ENCODE assay signal across 22 cellular contexts in genomic region chr17:78670850-78671291, GRCh38.
DNase-seq lines count a peak whose midpoint lies in the region; ATAC-seq and TF ChIP-seq lines count a peak whose summit lies in the region.
"Had no signal": no experiment of that assay in that cellular context is flagged by ENCODE, and none has a peak within 500 bp of the region (broad histone marks: within the 10 kb centered on the region; RNA-seq: fewer than 3 reads in every experiment).

No MANE protein-coding gene starts in this region.

- ATAC-seq in HG03354 (IDR thresholded peaks at IDR 0.05; ENCODE audit: poor library complexity, severe bottlenecking, unreplicated experiment) (no peak), left ventricle myocardium superior (no peak)

- peaks cover 81% of the 10 kb centered on the region for H3K36me3 Mint-ChIP-seq in activated naive CD4-positive, alpha-beta T cell treated with anti-CD3 and anti-CD28 coated beads, Interleukin-2, amount 10 ng/mL, durations not matched to agents 7 days and 5 days
- H3K36me3 Mint-ChIP-seq in dendritic cell treated with granulocyte-macrophage colony-stimulating factor and Interleukin-4, amounts not matched to agents 40 ng/mL and 50 ng/mL, for 4 days (ENCODE audit: low read depth), result peaks cover 89% of the 10 kb centered on the region

- no peaks in the 10 kb centered on the region for H3K9me3 Mint-ChIP-seq in activated naive CD4-positive, alpha-beta T cell treated with anti-CD3 and anti-CD28 coated beads, Interleukin-2, amount 10 ng/mL, durations not matched to agents 7 days and 5 days
- H3K9me3 Mint-ChIP-seq in dendritic cell treated with granulocyte-macrophage colony-stimulating factor and Interleukin-4, amounts not matched to agents 40 ng/mL and 50 ng/mL, for 4 days, result no peaks in the 10 kb centered on the region
- H3K9me3 Mint-ChIP-seq: CD14-positive monocyte had no signal

- 86 to 98% (median 90%) methylated on average over 12 of the region's 12 CpGs for WGBS in spleen, 5 donors

- TF ChIP-seq POLR2A in GM19193 (IDR thresholded peaks at IDR 0.05; ENCODE audit: extremely low read depth, insufficient read depth, insufficient read length) (peak; percentile 40), spleen (IDR thresholded peaks at IDR 0.05) (no peak)

- intact Hi-C loops in dendritic cell treated with granulocyte-macrophage colony-stimulating factor and Interleukin-4, amounts not matched to agents 40 ng/mL and 50 ng/mL, for 4 days (cut with micrococcal nuclease), result no loop called here
- intact Hi-C loops in spleen (cut with DNase I; ENCODE audit: low total_unique reads), result no loop called here
- intact Hi-C loops in left ventricle myocardium superior (cut with micrococcal nuclease), result no loop called here

- no peak overlapping the region for H3K27ac ChIP-seq in spleen
- H3K27ac ChIP-seq: Peyer's patch, tibial nerve had no signal

- no peaks in the 10 kb centered on the region for H3K27me3 Mint-ChIP-seq in activated naive CD4-positive, alpha-beta T cell treated with anti-CD3 and anti-CD28 coated beads, Interleukin-2, amount 10 ng/mL, durations not matched to agents 7 days and 5 days
- no peaks in the 10 kb centered on the region for H3K27me3 Mint-ChIP-seq in dendritic cell treated with granulocyte-macrophage colony-stimulating factor and Interleukin-4, amounts not matched to agents 40 ng/mL and 50 ng/mL, for 4 days

- peaks cover 10 to 15% (median 14%) of the 10 kb centered on the region in 6 donors for H3K4me1 ChIP-seq in spleen
- H3K4me1 ChIP-seq: HAP-1 had no signal

- CTCF ChIA-PET in activated naive CD4-positive, alpha-beta T cell treated with anti-CD3 and anti-CD28 coated beads, Interleukin-2, amount 10 ng/mL, durations not matched to agents 7 days and 5 days (lab: Charles Lee), result no interaction called here

- TF ChIP-seq CTCF in spleen (IDR thresholded peaks at IDR 0.05 in 8 of 11, conservative IDR thresholded peaks at IDR 0.05 in 3 of 11), result no peak

- no peak for DNase-seq in activated naive CD4-positive, alpha-beta T cell treated with anti-CD3 and anti-CD28 coated beads, Interleukin-2, amount 10 ng/mL, durations not matched to agents 7 days and 5 days
- no peak for DNase-seq in activated naive CD4-positive, alpha-beta T cell treated with anti-CD3 and anti-CD28 coated beads, Interleukin-2, amount 50 U/mL, for 16 hours
- DNase-seq in spleen (peak; percentile 61), NCI-H2227 (lab: John Stamatoyannopoulos, UW; ENCODE audit: unreplicated experiment) (no peak), left ventricle myocardium superior (no peak)
- DNase-seq: cerebellar nuclear complex; effector CD8-positive, alpha-beta T cell; GDM1; mammary epithelial cell; NCI-H1105 treated with DMSO at 0.1 percent for 48 hours; NCI-H2081 treated with DMSO at 0.1 percent for 48 hours; NK-92 treated with Interleukin-12 subunit alpha and Interleukin-12 subunit beta, amount 100 ng/mL, for 24 hours; stimulated activated naive CD4-positive, alpha-beta T cell; T1000 had no signal

- H3K27ac Mint-ChIP-seq in activated naive CD4-positive, alpha-beta T cell treated with anti-CD3 and anti-CD28 coated beads, Interleukin-2, amount 10 ng/mL, durations not matched to agents 7 days and 5 days, result peak overlapping the region; percentile 78
- peak overlapping the region; percentile 31 for H3K27ac Mint-ChIP-seq in dendritic cell treated with granulocyte-macrophage colony-stimulating factor and Interleukin-4, amounts not matched to agents 40 ng/mL and 50 ng/mL, for 4 days

- peaks cover 3 to 71% (median 38%) of the 10 kb centered on the region in 6 donors for H3K36me3 ChIP-seq in spleen
- H3K36me3 ChIP-seq: HAP-1 had no signal

- H3K4me1 Mint-ChIP-seq in activated naive CD4-positive, alpha-beta T cell treated with anti-CD3 and anti-CD28 coated beads, Interleukin-2, amount 10 ng/mL, durations not matched to agents 7 days and 5 days, result peaks cover 31% of the 10 kb centered on the region
- peaks cover 33% of the 10 kb centered on the region for H3K4me1 Mint-ChIP-seq in dendritic cell treated with granulocyte-macrophage colony-stimulating factor and Interleukin-4, amounts not matched to agents 40 ng/mL and 50 ng/mL, for 4 days (ENCODE audit: low read depth)

- H3K4me3 Mint-ChIP-seq in activated naive CD4-positive, alpha-beta T cell treated with anti-CD3 and anti-CD28 coated beads, Interleukin-2, amount 10 ng/mL, durations not matched to agents 7 days and 5 days, result no peak overlapping the region
- H3K4me3 Mint-ChIP-seq in dendritic cell treated with granulocyte-macrophage colony-stimulating factor and Interleukin-4, amounts not matched to agents 40 ng/mL and 50 ng/mL, for 4 days, result no peak overlapping the region
- H3K4me3 Mint-ChIP-seq: CD14-positive monocyte had no signal

- H3K27me3 ChIP-seq in spleen (replicated peaks in 1 of 7), result no peaks in the 10 kb centered on the region
- H3K27me3 ChIP-seq: gastrocnemius medialis, Peyer's patch, tibial nerve had no signal

- no peaks in the 10 kb centered on the region for H3K9me3 ChIP-seq in spleen
- H3K9me3 ChIP-seq: gastrocnemius medialis, HAP-1, Peyer's patch, tibial nerve had no signal

- H3K4me3 ChIP-seq in spleen, result no peak overlapping the region
- H3K4me3 ChIP-seq: gastrocnemius medialis, HAP-1, Peyer's patch, tibial nerve had no signal
